8 cellular contexts compared by ENCODE assay signal in genomic region chr21:6154524-6155320, GRCh38.
DNase-seq lines count a peak whose midpoint lies in the region; ATAC-seq and TF ChIP-seq lines count a peak whose summit lies in the region.
"Not testable (repeated sequence)": the region's sequence is repeated elsewhere in the genome, so short reads cannot be mapped to it uniquely, and the experiment has no call there.

No MANE protein-coding gene starts in this region.

- not testable (repeated sequence) for H3K27ac ChIP-seq in GM23338 (ENCODE audit: low read depth); right cardiac atrium (ENCODE audit: low read length); lower lobe of right lung; thyroid gland

- H3K4me3 ChIP-seq in GM23338; right cardiac atrium (ENCODE audit: low read length); lower lobe of right lung; thyroid gland (replicated peaks in 1 of 3): not testable (repeated sequence)

- not testable (repeated sequence) for TF ChIP-seq POLR2A in thyroid gland (IDR thresholded peaks at IDR 0.05)

- H3K4me2 ChIP-seq in GM23338 = not testable (repeated sequence)

- H3K9me3 Mint-ChIP-seq in GM23338; activated CD8-positive, alpha-beta T cell treated with anti-CD3 and anti-CD28 coated beads for 36 hours; activated naive CD8-positive, alpha-beta T cell treated with anti-CD3 and anti-CD28 coated beads, Interleukin-2, amount 50 U/mL, for 24 hours; natural killer cell treated with Interleukin-12 subunit alpha and Interleukin-12 subunit beta and Interleukin-15 and Interleukin-18, amount 100 ng/mL, for 72 hours: not testable (repeated sequence)

- not testable (repeated sequence) for H4K20me1 ChIP-seq in GM23338 (replicated peaks; ENCODE audit: insufficient read depth)

- H3K79me2 ChIP-seq in GM23338 (replicated peaks; ENCODE audit: insufficient read depth) = not testable (repeated sequence)

- H3K36me3 ChIP-seq in GM23338 (ENCODE audit: insufficient read depth); lower lobe of right lung; thyroid gland: not testable (repeated sequence)

- H3K4me3 Mint-ChIP-seq in GM23338; activated CD8-positive, alpha-beta T cell treated with anti-CD3 and anti-CD28 coated beads for 36 hours; activated naive CD8-positive, alpha-beta T cell treated with anti-CD3 and anti-CD28 coated beads, Interleukin-2, amount 50 U/mL, for 24 hours; natural killer cell treated with Interleukin-12 subunit alpha and Interleukin-12 subunit beta and Interleukin-15 and Interleukin-18, amount 100 ng/mL, for 72 hours: not testable (repeated sequence)

- not testable (repeated sequence) for H3K27ac Mint-ChIP-seq in GM23338; activated CD8-positive, alpha-beta T cell treated with anti-CD3 and anti-CD28 coated beads for 36 hours; activated naive CD8-positive, alpha-beta T cell treated with anti-CD3 and anti-CD28 coated beads, Interleukin-2, amount 50 U/mL, for 24 hours; natural killer cell treated with Interleukin-12 subunit alpha and Interleukin-12 subunit beta and Interleukin-15 and Interleukin-18, amount 100 ng/mL, for 72 hours

- POLR2A ChIA-PET in activated CD8-positive, alpha-beta T cell treated with anti-CD3 and anti-CD28 coated beads for 36 hours (lab: Charles Lee) = not testable (repeated sequence)

- H2AFZ ChIP-seq in GM23338 = not testable (repeated sequence)

- WGBS in right cardiac atrium = 54% methylated on average over 3 of the region's 30 CpGs
- WGBS in thyroid gland, 2 donors = no CpG with 5 or more reads among the region's 30 CpGs

- intact Hi-C loops in activated CD8-positive, alpha-beta T cell treated with anti-CD3 and anti-CD28 coated beads for 36 hours (cut with micrococcal nuclease); head of caudate nucleus (cut with DNase I); right cardiac atrium (cut with DNase I); lower lobe of right lung (cut with DNase I); thyroid gland (cut with DNase I): not testable (repeated sequence)

- CTCF ChIA-PET in activated CD8-positive, alpha-beta T cell treated with anti-CD3 and anti-CD28 coated beads for 36 hours (lab: Charles Lee) = not testable (repeated sequence)

- TF ChIP-seq CTCF in GM23338 (conservative IDR thresholded peaks at IDR 0.05; ENCODE audit: low read depth in 2 of 2); activated CD8-positive, alpha-beta T cell treated with anti-CD3 and anti-CD28 coated beads for 36 hours (IDR thresholded peaks at IDR 0.05); lower lobe of right lung (IDR thresholded peaks at IDR 0.05); thyroid gland (IDR thresholded peaks at IDR 0.05): not testable (repeated sequence)

- H3K9me2 ChIP-seq in GM23338 (ENCODE audit: insufficient read depth) = not testable (repeated sequence)

- H3K27me3 Mint-ChIP-seq in GM23338 (ENCODE audit: insufficient read depth, low read depth, poor library complexity); activated CD8-positive, alpha-beta T cell treated with anti-CD3 and anti-CD28 coated beads for 36 hours; activated naive CD8-positive, alpha-beta T cell treated with anti-CD3 and anti-CD28 coated beads, Interleukin-2, amount 50 U/mL, for 24 hours; natural killer cell treated with Interleukin-12 subunit alpha and Interleukin-12 subunit beta and Interleukin-15 and Interleukin-18, amount 100 ng/mL, for 72 hours: not testable (repeated sequence)

- DNase-seq in GM23338 (ENCODE audit: low spot score); activated naive CD8-positive, alpha-beta T cell treated with anti-CD3 and anti-CD28 coated beads, Interleukin-2, amount 50 U/mL, for 24 hours; lower lobe of right lung; natural killer cell treated with Interleukin-12 subunit alpha and Interleukin-12 subunit beta and Interleukin-15 and Interleukin-18, amount 100 ng/mL, for 72 hours (ENCODE audit: low spot score): not testable (repeated sequence)
- peak; percentile 1 for DNase-seq in activated CD8-positive, alpha-beta T cell treated with anti-CD3 and anti-CD28 coated beads for 36 hours
- peak in 35 of 42 donors; percentile 2 to 63 (median 25) for DNase-seq in head of caudate nucleus
- peak in 2 of 3 donors; percentile 2 to 21 for DNase-seq in right cardiac atrium
- peak; percentile 5 to 7 for DNase-seq in thyroid gland

- H3K27me3 ChIP-seq in GM23338 (ENCODE audit: insufficient read depth); right cardiac atrium (ENCODE audit: control insufficient read depth, insufficient read depth); lower lobe of right lung (ENCODE audit: low read depth); thyroid gland: not testable (repeated sequence)

- H3K36me3 Mint-ChIP-seq in GM23338 (ENCODE audit: low read depth); activated CD8-positive, alpha-beta T cell treated with anti-CD3 and anti-CD28 coated beads for 36 hours (ENCODE audit: low read depth); activated naive CD8-positive, alpha-beta T cell treated with anti-CD3 and anti-CD28 coated beads, Interleukin-2, amount 50 U/mL, for 24 hours (ENCODE audit: low read depth); natural killer cell treated with Interleukin-12 subunit alpha and Interleukin-12 subunit beta and Interleukin-15 and Interleukin-18, amount 100 ng/mL, for 72 hours: not testable (repeated sequence)

- not testable (repeated sequence) for H3F3A ChIP-seq in GM23338 (replicated peaks; ENCODE audit: low read depth)

- H3K4me1 Mint-ChIP-seq in GM23338; activated CD8-positive, alpha-beta T cell treated with anti-CD3 and anti-CD28 coated beads for 36 hours (ENCODE audit: low read depth); activated naive CD8-positive, alpha-beta T cell treated with anti-CD3 and anti-CD28 coated beads, Interleukin-2, amount 50 U/mL, for 24 hours; natural killer cell treated with Interleukin-12 subunit alpha and Interleukin-12 subunit beta and Interleukin-15 and Interleukin-18, amount 100 ng/mL, for 72 hours (ENCODE audit: low read depth in 2 of 2): not testable (repeated sequence)

- ATAC-seq in GM23338 = peak; percentile 38
- peak; percentile 91 for ATAC-seq in activated CD8-positive, alpha-beta T cell treated with anti-CD3 and anti-CD28 coated beads for 36 hours
- ATAC-seq in activated naive CD8-positive, alpha-beta T cell treated with anti-CD3 and anti-CD28 coated beads, Interleukin-2, amount 50 U/mL, for 24 hours = peak; percentile 54
- ATAC-seq in right cardiac atrium = peak; percentile 47 to 83
- ATAC-seq in lower lobe of right lung = peak; percentile 64 to 72
- ATAC-seq in natural killer cell treated with Interleukin-12 subunit alpha and Interleukin-12 subunit beta and Interleukin-15 and Interleukin-18, amount 100 ng/mL, for 72 hours = peak; percentile 52 to 53

- not testable (repeated sequence) for H3K4me1 ChIP-seq in GM23338 (ENCODE audit: insufficient read depth); right cardiac atrium (ENCODE audit: control insufficient read depth, insufficient read depth, low read length); lower lobe of right lung; thyroid gland

- H3K9me3 ChIP-seq in right cardiac atrium (ENCODE audit: control insufficient read depth, low read length); lower lobe of right lung; thyroid gland: not testable (repeated sequence)

Comparison
In these comparisons a context has a peak if more than half of its experiments do, and no peak if none do; other contexts are left out.
1. ATAC-seq: peak in every context shown above with its lines; median percentile 91 in activated CD8-positive, alpha-beta T cell treated with anti-CD3 and anti-CD28 coated beads for 36 hours; 68 in lower lobe of right lung; 65 in right cardiac atrium; 54 in activated naive CD8-positive, alpha-beta T cell treated with anti-CD3 and anti-CD28 coated beads, Interleukin-2, amount 50 U/mL, for 24 hours; 52 in natural killer cell treated with Interleukin-12 subunit alpha and Interleukin-12 subunit beta and Interleukin-15 and Interleukin-18, amount 100 ng/mL, for 72 hours; 38 in GM23338.